Comparison of ENCODE assay signal across 7 cellular contexts in genomic region chr6:136550330-136551071, GRCh38. TPM values are rescaled to one million over a fixed set of nuclear protein-coding genes. Genes with fewer than 3 reads are reported as not detected.
A peak's percentile ranks its signal among the peaks of the same experiment; 100 is the strongest.
DNase-seq lines count a peak whose midpoint lies in the region; ATAC-seq, FAIRE-seq and TF ChIP-seq lines count a peak whose summit lies in the region.

TSS of gene MAP7 (minus strand) at chr6:136550422. CDS start at chr6:136550408, 14 bp downstream.

- peaks cover 11% of the 10 kb centered on the region for H3K4me1 Mint-ChIP-seq in activated CD4-positive, alpha-beta T cell treated with anti-CD3 and anti-CD28 coated beads, Interleukin-2, amount 10 ng/mL, durations not matched to agents 7 days and 5 days

- no peaks in the 10 kb centered on the region for H3K27me3 ChIP-seq in lung (ENCODE audit: control insufficient read depth, insufficient read depth)

- peak; percentile 67 for TF ChIP-seq CTCF in lung (IDR thresholded peaks at IDR 0.05; ENCODE audit: control extremely low read depth, extremely low read depth)

- H3K27ac ChIP-seq in lung (ENCODE audit: low read depth in 1 of 2, low read length in 1 of 2): peak within 1 kb of the TSS in 1 of 2 donors; percentile 91

- WGBS in lung, 2 donors: 2% methylated on average over 67 to 79 of the region's 79 CpGs

- peaks cover 57% of the 10 kb centered on the region for H3K27me3 Mint-ChIP-seq in activated CD4-positive, alpha-beta T cell treated with anti-CD3 and anti-CD28 coated beads, Interleukin-2, amount 10 ng/mL, durations not matched to agents 7 days and 5 days

- CTCF ChIA-PET in activated CD4-positive, alpha-beta T cell treated with anti-CD3 and anti-CD28 coated beads, Interleukin-2, amount 10 ng/mL, durations not matched to agents 7 days and 5 days (lab: Charles Lee): interaction anchor here (0.6 to 2.4 kb wide), 8 partner anchors 9 to 259 kb away, joined by 3 to 29 read pairs (median 4); partner anchors contain the start of gene MAP3K5

- H3K36me3 Mint-ChIP-seq in activated CD4-positive, alpha-beta T cell treated with anti-CD3 and anti-CD28 coated beads, Interleukin-2, amount 10 ng/mL, durations not matched to agents 7 days and 5 days (ENCODE audit: low read depth): peaks cover 7% of the 10 kb centered on the region

- peak; percentile 62 for DNase-seq in GM18507 (ENCODE audit: extremely low spot score, insufficient read length, low read depth)
- peak; percentile 82 for DNase-seq in NCI-H2171 treated with DMSO at 0.1 percent for 48 hours (lab: John Stamatoyannopoulos, UW)
- peak; percentile 58 for DNase-seq in activated CD4-positive, alpha-beta T cell treated with anti-CD3 and anti-CD28 coated beads, Interleukin-2, amount 10 ng/mL, durations not matched to agents 7 days and 5 days
- peak; percentile 37 for DNase-seq in dermis blood vessel endothelial cell
- peak; percentile 86 for DNase-seq in lung (ENCODE audit: low spot score)
- peak; percentile 35 to 50 (median 40) for DNase-seq in stimulated activated CD4-positive, alpha-beta T cell treated with anti-CD3 and anti-CD28 coated beads, TNF-alpha, amount 100 ng/mL, for 4 hours (ENCODE audit: low read depth in 3 of 3)

- no peak within 1 kb of the TSS for H3K27ac Mint-ChIP-seq in activated CD4-positive, alpha-beta T cell treated with anti-CD3 and anti-CD28 coated beads, Interleukin-2, amount 10 ng/mL, durations not matched to agents 7 days and 5 days

- ATAC-seq in HG02852 (IDR thresholded peaks at IDR 0.05; ENCODE audit: unreplicated experiment) (peak; percentile 82), lung (ENCODE audit: insufficient read depth, low FRiP score) (peak; percentile 92)

- H3K4me3 Mint-ChIP-seq in activated CD4-positive, alpha-beta T cell treated with anti-CD3 and anti-CD28 coated beads, Interleukin-2, amount 10 ng/mL, durations not matched to agents 7 days and 5 days: peak within 1 kb of the TSS; percentile 56

- H3K9me3 Mint-ChIP-seq in activated CD4-positive, alpha-beta T cell treated with anti-CD3 and anti-CD28 coated beads, Interleukin-2, amount 10 ng/mL, durations not matched to agents 7 days and 5 days: no peaks in the 10 kb centered on the region

- H3K36me3 ChIP-seq in lung (ENCODE audit: control insufficient read depth in 2 of 2, insufficient read depth in 2 of 2, low read length in 2 of 2): no peaks in the 10 kb centered on the region

- H3K4me3 ChIP-seq in lung: peak within 1 kb of the TSS; percentile 80

- no peak for FAIRE-seq in GM18507 (lab: Jason Lieb, UNC)

- no peaks in the 10 kb centered on the region for H3K9me3 ChIP-seq in lung (ENCODE audit: control insufficient read depth in 2 of 2, insufficient read depth in 1 of 2, low read length in 1 of 2)

- H3K4me1 ChIP-seq in lung (ENCODE audit: control insufficient read depth in 2 of 2, insufficient read depth in 2 of 2, low read length in 2 of 2): peaks cover 3 to 10% of the 10 kb centered on the region in 2 donors

- POLR2A ChIA-PET in activated CD4-positive, alpha-beta T cell treated with anti-CD3 and anti-CD28 coated beads, Interleukin-2, amount 10 ng/mL, durations not matched to agents 7 days and 5 days (lab: Charles Lee): no interaction called here

RNA-seq across cellular contexts. Expression of gene MAP7, which starts in this region (rescaled TPM):
- total RNA-seq in activated CD4-positive, alpha-beta T cell treated with anti-CD3 and anti-CD28 coated beads, Interleukin-2, amount 10 ng/mL, durations not matched to agents 7 days and 5 days: 1 to 10 TPM; 2.1 to 2.3 TPM
- total RNA-seq in dermis blood vessel endothelial cell (0.34 and 1.1 TPM in 2 replicates), lung (10 to 100 TPM; 15.0 to 23.4 TPM)
- 1 to 10 TPM; 8.4 to 9.6 TPM for polyA plus RNA-seq in lung
